In the genomic region with DNA sequence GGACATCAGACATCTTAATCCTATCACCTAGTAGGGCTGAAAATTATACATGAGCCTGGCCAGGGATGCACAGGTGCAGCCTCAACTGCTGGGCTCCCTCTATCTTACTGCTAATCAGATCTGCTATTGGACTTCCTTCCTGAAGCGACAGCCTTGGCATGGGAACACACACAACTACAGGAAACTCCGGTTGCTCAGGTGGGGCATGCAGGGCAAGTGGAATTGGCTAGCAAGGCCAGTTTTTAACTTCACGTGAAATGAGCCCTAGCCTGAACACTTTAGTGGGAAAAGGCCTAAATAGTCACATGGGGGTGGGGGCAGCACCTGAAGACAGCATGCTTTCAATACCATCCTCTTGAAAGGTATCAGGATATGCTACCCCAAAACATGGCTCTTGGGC, we compare ENCODE assay signal across 18 cellular contexts.
A peak's percentile ranks its signal among the peaks of the same experiment; 100 is the strongest.
DNase-seq lines count a peak whose midpoint lies in the region; TF ChIP-seq lines count a peak whose summit lies in the region.
"Had no signal": no experiment of that assay in that cellular context is flagged by ENCODE, and none has a peak within 500 bp of the region (broad histone marks: within the 10 kb centered on the region; RNA-seq: fewer than 3 reads in every experiment).

No MANE protein-coding gene starts in this region.

- H2AFZ ChIP-seq in neural progenitor cell (replicated peaks) = no peak overlapping the region

- H3K27ac ChIP-seq in C4-2B (peak overlapping the region; percentile 23; the same call in 1 of the 2 replicates), neural progenitor cell (no peak overlapping the region)
- H3K27ac ChIP-seq: 22Rv1, BLaER1 had no signal

- peaks cover 4% of the 10 kb centered on the region for H3K36me3 Mint-ChIP-seq in neural progenitor cell
- H3K36me3 Mint-ChIP-seq: CD14-positive monocyte; CD8-positive, alpha-beta memory T cell had no signal

- peaks cover 8% of the 10 kb centered on the region for H3K4me1 ChIP-seq in neural progenitor cell
- H3K4me1 ChIP-seq: HAP-1 had no signal

- peaks cover 9% of the 10 kb centered on the region for H3K27me3 Mint-ChIP-seq in neural progenitor cell (ENCODE audit: insufficient read depth, low read depth)

- peaks cover 29% of the 10 kb centered on the region for H3K9me3 Mint-ChIP-seq in neural progenitor cell
- H3K9me3 Mint-ChIP-seq: CD4-positive, alpha-beta T cell; HFFc6 had no signal

- H3K4me2 ChIP-seq in neural progenitor cell = no peak overlapping the region
- H3K4me2 ChIP-seq: BLaER1 had no signal

- H3K4me1 Mint-ChIP-seq in neural progenitor cell = peaks cover 39% of the 10 kb centered on the region
- H3K4me1 Mint-ChIP-seq: B cell; CD14-positive monocyte; CD8-positive, alpha-beta memory T cell had no signal

- no peak overlapping the region for H3K9ac ChIP-seq in neural progenitor cell
- H3K9ac ChIP-seq: BLaER1 had no signal

- peak overlapping the region; percentile 27 for H3K27ac Mint-ChIP-seq in neural progenitor cell
- H3K27ac Mint-ChIP-seq: B cell; CD14-positive monocyte; CD4-positive, alpha-beta T cell; CD8-positive, alpha-beta memory T cell; HFFc6 had no signal

- no peaks in the 10 kb centered on the region for H3K27me3 ChIP-seq in neural progenitor cell
- H3K27me3 ChIP-seq: BLaER1 had no signal

- no peak overlapping the region for H3K4me3 Mint-ChIP-seq in neural progenitor cell
- H3K4me3 Mint-ChIP-seq: B cell; CD14-positive monocyte; CD4-positive, alpha-beta T cell; CD8-positive, alpha-beta memory T cell; HFFc6 had no signal

- H3K79me2 ChIP-seq in neural progenitor cell (ENCODE audit: low read depth) = no peaks in the 10 kb centered on the region

- H3F3A ChIP-seq in neural progenitor cell (ENCODE audit: low read depth) = peaks cover 10% of the 10 kb centered on the region

- DNase-seq in LNCaP clone FGC (ENCODE audit: low read depth) (peak; percentile 72), neural progenitor cell (ENCODE audit: low spot score) (no peak), HuH-7 (ENCODE audit: low spot score) (no peak), DMS53 (lab: John Stamatoyannopoulos, UW) (no peak)
- no peak for DNase-seq in activated CD4-positive, alpha-beta T cell treated with anti-CD3 and anti-CD28 coated beads for 48 hours
- DNase-seq: CD4-positive, alpha-beta T cell; CD8-positive, alpha-beta memory T cell; DMS 273 treated with DMSO at 0.1 percent for 48 hours; DMS79 treated with DMSO at 0.1 percent for 48 hours; GF-D8; GOT3; HFFc6 had no signal

- no peaks in the 10 kb centered on the region for H3K36me3 ChIP-seq in neural progenitor cell
- H3K36me3 ChIP-seq: BLaER1, HAP-1 had no signal

- H4K20me1 ChIP-seq in neural progenitor cell (ENCODE audit: low read depth) = no peaks in the 10 kb centered on the region
- H4K20me1 ChIP-seq: BLaER1 had no signal

- H3K4me3 ChIP-seq in LNCaP clone FGC (ENCODE audit: low read depth, low read length) = no peak overlapping the region
- H3K4me3 ChIP-seq in neural progenitor cell = no peak overlapping the region
- H3K4me3 ChIP-seq: BLaER1, HAP-1 had no signal

- TF ChIP-seq CTCF in C4-2B (conservative IDR thresholded peaks at IDR 0.05) = no peak
- no peak for TF ChIP-seq CTCF in LNCaP clone FGC (IDR thresholded peaks at IDR 0.05; ENCODE audit: control insufficient read depth, extremely low read depth, insufficient read depth)
- TF ChIP-seq CTCF in neural progenitor cell (IDR thresholded peaks at IDR 0.05) = no peak

- H3K9me3 ChIP-seq in neural progenitor cell (ENCODE audit: low read depth) = no peaks in the 10 kb centered on the region
- H3K9me3 ChIP-seq: BLaER1, HAP-1 had no signal
